Comparison of ENCODE assay signal across 34 cellular contexts in the genomic region with DNA sequence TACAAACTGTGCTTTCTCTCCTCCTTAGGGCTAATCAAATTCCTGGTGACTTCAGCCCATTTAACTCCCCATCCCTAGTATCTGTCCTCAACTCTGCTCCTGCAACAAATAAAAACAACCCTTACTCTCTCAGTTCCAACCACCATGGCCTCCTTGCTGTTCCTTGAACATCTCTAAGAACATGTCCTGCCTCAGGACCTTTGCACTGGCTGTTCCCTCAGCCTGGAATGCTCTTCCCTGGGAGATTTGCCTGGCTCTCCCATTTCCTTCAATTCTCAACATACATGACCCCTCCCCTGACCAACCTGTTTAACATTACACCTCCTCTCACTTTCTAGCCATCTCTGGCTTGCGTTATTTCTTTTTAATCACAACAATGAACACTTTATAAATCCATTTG.
"Had no signal": no experiment of that assay in that cellular context is flagged by ENCODE, and none has a peak within 500 bp of the region (broad histone marks: within the 10 kb centered on the region; RNA-seq: fewer than 3 reads in every experiment).

No MANE protein-coding gene starts in this region.

- H3K4me3 ChIP-seq: MG63 had no signal

- H3K27me3 ChIP-seq: MG63 had no signal

- DNase-seq: Karpas-422, Kasumi-1, MG63, MM.1S, MV-4-11, NCI-H1048, NCI-H1092, NCI-H1092 treated with DMSO at 0.1 percent for 48 hours, NCI-H1105, NCI-H1105 treated with DMSO at 0.1 percent for 48 hours, NCI-H1417, NCI-H1417 treated with DMSO at 0.1 percent for 48 hours, NCI-H1436, NCI-H1436 treated with DMSO at 0.1 percent for 48 hours, NCI-H146, NCI-H1694, NCI-H1694 treated with DMSO at 0.1 percent for 48 hours, NCI-H187, NCI-H187 treated with DMSO at 0.1 percent for 48 hours, NCI-H1930, NCI-H2029, NCI-H2029 treated with DMSO at 0.1 percent for 48 hours, NCI-H2081, NCI-H2081 treated with DMSO at 0.1 percent for 48 hours, NCI-H2107, NCI-H2171, NCI-H2171 treated with DMSO at 0.1 percent for 48 hours, NCI-H2227 treated with DMSO at 0.1 percent for 48 hours, NCI-H226, NCI-H345, NCI-H446, NCI-H446 treated with DMSO at 0.1 percent for 48 hours, NCI-H510A, NCI-H510A treated with DMSO at 0.1 percent for 48 hours had no signal

- H3K36me3 ChIP-seq: MG63 had no signal

- H3K9me3 ChIP-seq: MG63 had no signal
